Comparison of ENCODE assay signal across 9 cellular contexts in the genomic region with DNA sequence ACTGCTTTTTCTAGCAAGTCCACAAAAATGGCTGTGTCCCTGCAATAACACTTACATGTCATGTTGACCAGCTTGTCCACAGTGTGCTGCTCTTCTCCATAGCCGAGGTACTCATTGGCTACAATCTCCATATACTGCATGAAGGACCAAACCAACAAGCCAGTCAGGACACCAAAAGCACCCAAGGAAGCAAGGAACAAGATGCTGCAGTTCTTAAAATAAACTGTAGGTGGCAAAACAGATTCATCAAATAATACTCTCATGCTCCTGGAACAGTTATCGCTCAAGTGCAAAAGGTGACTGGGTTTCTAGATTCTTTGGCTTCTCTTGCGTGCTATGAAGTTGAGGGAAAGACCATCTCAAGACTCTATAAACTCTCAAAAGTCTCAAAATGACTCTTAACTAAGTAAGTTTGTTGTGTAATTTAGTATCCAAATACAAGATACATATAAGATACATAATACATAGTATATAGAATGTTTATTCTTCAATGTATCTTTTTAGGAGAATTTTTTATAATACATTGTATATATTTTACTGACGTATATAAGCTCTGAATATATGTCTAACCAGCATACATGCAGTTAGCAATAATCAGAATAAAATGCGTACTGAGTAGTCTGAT. TPM values are rescaled to one million over a fixed set of nuclear protein-coding genes. Genes with fewer than 3 reads are reported as not detected.
DNase-seq lines count a peak whose midpoint lies in the region; ATAC-seq and TF ChIP-seq lines count a peak whose summit lies in the region.
"Had no signal": no experiment of that assay in that cellular context is flagged by ENCODE, and none has a peak within 500 bp of the region (broad histone marks: within the 10 kb centered on the region; RNA-seq: fewer than 3 reads in every experiment).

No MANE protein-coding gene starts in this region.

- peak; percentile 67 for TF ChIP-seq CTCF in brain microvascular endothelial cell (IDR thresholded peaks at IDR 0.05; ENCODE audit: low read depth, low read length, missing control alignments)
- peak in 5 of 7 experiments; percentile 83 to 88 (median 86) for TF ChIP-seq CTCF in stomach (IDR thresholded peaks at IDR 0.05)

- H3K36me3 ChIP-seq in brain microvascular endothelial cell (replicated peaks) (no peaks in the 10 kb centered on the region), stomach (no peaks in the 10 kb centered on the region)

- no peak overlapping the region for H3K4me3 Mint-ChIP-seq in immature natural killer cell
- H3K4me3 Mint-ChIP-seq: CD8-positive, alpha-beta memory T cell had no signal

- no peaks in the 10 kb centered on the region for H3K27me3 ChIP-seq in brain microvascular endothelial cell (replicated peaks)
- H3K27me3 ChIP-seq in stomach: no peaks in the 10 kb centered on the region

- no peaks in the 10 kb centered on the region for H3K9me3 Mint-ChIP-seq in immature natural killer cell
- H3K9me3 Mint-ChIP-seq: CD8-positive, alpha-beta memory T cell had no signal

- H3K4me1 ChIP-seq in stomach: peaks cover 4 to 13% (median 9%) of the 10 kb centered on the region in 4 donors

- no peak for TF ChIP-seq EP300 in stomach (IDR thresholded peaks at IDR 0.05)

- no peak overlapping the region for H3K4me3 ChIP-seq in brain microvascular endothelial cell (ENCODE audit: low read depth, low read length)
- H3K4me3 ChIP-seq in stomach: no peak overlapping the region

- no peak for TF ChIP-seq POLR2A in stomach (IDR thresholded peaks at IDR 0.05)

- no peaks in the 10 kb centered on the region for H3K36me3 Mint-ChIP-seq in immature natural killer cell
- H3K36me3 Mint-ChIP-seq: CD8-positive, alpha-beta memory T cell had no signal

- in situ Hi-C loops in brain microvascular endothelial cell (cut with HindIII; ENCODE audit: low pct_ligation_motif_present, low sequenced_read_pairs): no loop called here

- peak overlapping the region; percentile 89 for H3K27ac ChIP-seq in brain microvascular endothelial cell
- H3K27ac ChIP-seq in stomach: no peak overlapping the region

- H3K27ac Mint-ChIP-seq in immature natural killer cell: no peak overlapping the region
- H3K27ac Mint-ChIP-seq: CD8-positive, alpha-beta memory T cell had no signal

- intact Hi-C loops in stomach (cut with DNase I; ENCODE audit: low total_unique reads): no loop called here

- ATAC-seq in GM19438 (IDR thresholded peaks at IDR 0.05; ENCODE audit: low read depth, unreplicated experiment): peak; percentile 91
- ATAC-seq in HG03378 (IDR thresholded peaks at IDR 0.05; ENCODE audit: unreplicated experiment): peak; percentile 96

- H3K27me3 Mint-ChIP-seq in immature natural killer cell (ENCODE audit: low read depth in 3 of 3): peaks cover 0 to 5% (median 4%) of the 10 kb centered on the region in 3 donors

- WGBS in stomach, 5 donors: 32 to 35% (median 33%) methylated on average over 5 of the region's 5 CpGs

- DNase-seq in NCI-H1436 (lab: John Stamatoyannopoulos, UW): peak; percentile 34
- no peak for DNase-seq in NCI-H1436 treated with DMSO at 0.1 percent for 48 hours (lab: John Stamatoyannopoulos, UW)
- peak; percentile 51 for DNase-seq in NCI-H748 treated with DMSO at 0.1 percent for 48 hours (lab: John Stamatoyannopoulos, UW)
- peak; percentile 86 for DNase-seq in brain microvascular endothelial cell
- DNase-seq in immature natural killer cell: peak; percentile 31 to 55 (median 43)
- no peak for DNase-seq in stomach

- H3K4me1 Mint-ChIP-seq in immature natural killer cell: no peaks in the 10 kb centered on the region

- no peaks in the 10 kb centered on the region for H3K9me3 ChIP-seq in stomach

RNA-seq across cellular contexts. Expression of a gene that starts 57.0 kb away (rescaled TPM):
- polyA plus RNA-seq in immature natural killer cell (under 1 TPM in 1 of 3 donors, not detected in 2; 0.57 TPM), stomach (1 to 10 TPM in 1 of 3 donors, under 1 TPM in 2; 0.61 to 1.2 (median 0.75) TPM)
- total RNA-seq in stomach: 10 to 100 TPM in 1 of 5 donors, 1 to 10 TPM in 1, not detected in 3; 7.4 to 14.3 TPM

Comparison
In these comparisons a context has a peak if more than half of its experiments do, and no peak if none do; other contexts are left out.
1. DNase-seq: peak in NCI-H1436 (single experiment), NCI-H748 treated with DMSO at 0.1 percent for 48 hours (single experiment), brain microvascular endothelial cell (single experiment) and immature natural killer cell (3 of 3); none in NCI-H1436 treated with DMSO at 0.1 percent for 48 hours (single experiment) and stomach (single experiment).